In the genomic region with DNA sequence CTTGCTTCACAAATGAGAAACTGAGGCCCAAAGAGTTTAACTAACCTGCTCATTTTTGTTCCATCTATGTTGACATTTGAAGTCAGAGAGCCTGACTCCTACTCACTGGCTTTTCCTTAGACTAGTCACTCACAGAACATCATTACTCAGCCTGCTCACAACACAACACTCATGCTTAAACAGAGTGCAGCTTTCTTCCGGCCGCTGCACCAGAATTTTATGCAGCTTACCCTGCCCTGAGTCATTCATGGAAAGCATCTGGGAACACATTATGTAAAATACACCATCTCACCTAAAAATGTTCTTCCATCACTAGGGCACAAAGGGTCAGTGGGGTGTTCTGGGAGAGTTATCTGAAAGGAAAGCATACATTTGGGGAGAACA, we compare ENCODE assay signal across 9 cellular contexts.
DNase-seq lines count a peak whose midpoint lies in the region; ATAC-seq and TF ChIP-seq lines count a peak whose summit lies in the region.
"Had no signal": no experiment of that assay in that cellular context is flagged by ENCODE, and none has a peak within 500 bp of the region (broad histone marks: within the 10 kb centered on the region; RNA-seq: fewer than 3 reads in every experiment).

No MANE protein-coding gene starts in this region.

- H3K23ac ChIP-seq in mesenchymal stem cell (ENCODE audit: low read length in 2 of 2), result no peak overlapping the region

- H4K91ac ChIP-seq in mesenchymal stem cell (ENCODE audit: low read length), result no peak overlapping the region

- H3K36me3 ChIP-seq in SK-N-SH (replicated peaks in 1 of 2; ENCODE audit: control insufficient read depth in 1 of 2, insufficient read depth in 2 of 2, low read length in 1 of 2) (no peaks in the 10 kb centered on the region), mesenchymal stem cell (ENCODE audit: control insufficient read depth in 1 of 2, insufficient read depth in 2 of 2, low read depth in 1 of 2, low read length in 2 of 2) (no peaks in the 10 kb centered on the region)

- peak overlapping the region in 1 of 2 experiments; percentile 46 for H3K18ac ChIP-seq in mesenchymal stem cell (ENCODE audit: low read depth in 1 of 2, low read length in 2 of 2)

- H3K27me3 ChIP-seq in SK-N-SH (ENCODE audit: insufficient read depth), result no peaks in the 10 kb centered on the region
- no peaks in the 10 kb centered on the region for H3K27me3 ChIP-seq in mesenchymal stem cell (ENCODE audit: control insufficient read depth in 1 of 2, insufficient read depth in 1 of 2, low read length in 2 of 2)

- no peak for TF ChIP-seq CTCF in SK-N-SH (IDR thresholded peaks at IDR 0.05)

- POLR2A ChIA-PET in SK-N-SH (lab: Yijun Ruan, JAX), result no interaction called here

- CTCF ChIA-PET in SK-N-SH (lab: Yijun Ruan, JAX), result no interaction called here

- H3K4me1 Mint-ChIP-seq in activated T-cell treated with anti-CD3 and anti-CD28 coated beads, Interleukin-2, amount 50 U/mL, for 24 hours (ENCODE audit: low read depth), result peaks cover 2% of the 10 kb centered on the region

- H3K4me3 ChIP-seq in SK-N-SH (ENCODE audit: low read depth in 2 of 2, low read length in 1 of 2) (no peak overlapping the region), mesenchymal stem cell (ENCODE audit: insufficient read depth in 1 of 2, low read depth in 1 of 2, low read length in 2 of 2) (no peak overlapping the region)

- H3K79me1 ChIP-seq in mesenchymal stem cell (replicated peaks; ENCODE audit: low read length, poor library complexity, severe bottlenecking), result no peaks in the 10 kb centered on the region

- no peaks in the 10 kb centered on the region for H3K27me3 Mint-ChIP-seq in activated T-cell treated with anti-CD3 and anti-CD28 coated beads, Interleukin-2, amount 50 U/mL, for 24 hours
- H3K27me3 Mint-ChIP-seq: activated B cell treated with CpG ODN at 0.5 μM for 24 hours had no signal

- 0 out of 2 replicates have a peak overlapping the region, but pooled peaks have one; percentile 9 for H3K9ac ChIP-seq in SK-N-SH
- H3K9ac ChIP-seq in mesenchymal stem cell (ENCODE audit: low read length), result peak overlapping the region; percentile 66

- no peak overlapping the region for H3K4ac ChIP-seq in mesenchymal stem cell (ENCODE audit: low read depth in 1 of 2, low read length in 2 of 2)

- H3K4me2 ChIP-seq in SK-N-SH (peak overlapping the region; percentile 40; the same call in 1 of the 2 replicates), mesenchymal stem cell (ENCODE audit: low read length, poor library complexity, severe bottlenecking) (no peak overlapping the region)

- H3K4me3 Mint-ChIP-seq in activated T-cell treated with anti-CD3 and anti-CD28 coated beads, Interleukin-2, amount 50 U/mL, for 24 hours, result no peak overlapping the region

- no peaks in the 10 kb centered on the region for H4K20me1 ChIP-seq in SK-N-SH (ENCODE audit: insufficient read depth)

- no peak overlapping the region for H2BK15ac ChIP-seq in mesenchymal stem cell (ENCODE audit: low read depth, poor library complexity, severe bottlenecking)

- peak; percentile 76 for ATAC-seq in HG02642 (IDR thresholded peaks at IDR 0.05; ENCODE audit: poor library complexity, unreplicated experiment)

- TF ChIP-seq RAD21 in SK-N-SH (IDR thresholded peaks at IDR 0.05; ENCODE audit: low read length), result no peak

- H3K27ac ChIP-seq in SK-N-SH (ENCODE audit: low read depth in 2 of 2, low read length in 1 of 2) (peak overlapping the region in 1 of 2 experiments; percentile 87; a peak in 2 of 4 replicates), mesenchymal stem cell (ENCODE audit: low read length, poor library complexity, severe bottlenecking) (peak overlapping the region; percentile 23)

- H3K4me1 ChIP-seq in SK-N-SH (ENCODE audit: control insufficient read depth in 1 of 2, insufficient read depth in 2 of 2, low read depth in 1 of 2, low read length in 1 of 2) (peaks cover 10 to 24% of the 10 kb centered on the region in 2 experiments), mesenchymal stem cell (ENCODE audit: control insufficient read depth, insufficient read depth, low read depth, low read length) (no peaks in the 10 kb centered on the region)

- H2BK5ac ChIP-seq in mesenchymal stem cell (ENCODE audit: low read depth, low read length, poor library complexity, severe bottlenecking), result no peak overlapping the region

- H4K8ac ChIP-seq in mesenchymal stem cell (ENCODE audit: low read length), result no peak overlapping the region

- peaks cover 20% of the 10 kb centered on the region for H3F3A ChIP-seq in SK-N-SH (replicated peaks; ENCODE audit: insufficient read depth)

- TF ChIP-seq EP300 in SK-N-SH (IDR thresholded peaks at IDR 0.05; ENCODE audit: borderline replicate concordance in 1 of 2, low read depth in 1 of 2, low read length in 1 of 2), result peak in 1 of 2 experiments; percentile 90; a peak in 2 of 4 replicates

- no peak overlapping the region for H2BK120ac ChIP-seq in mesenchymal stem cell (ENCODE audit: low read depth, low read length)

- WGBS in SK-N-SH (ENCODE audit: low lambda C conversion rate), result 30% methylated on average over 2 of the region's 2 CpGs
- WGBS in mesenchymal stem cell, result 0% methylated on average over 2 of the region's 2 CpGs

- H3K79me2 ChIP-seq in SK-N-SH (ENCODE audit: insufficient read depth), result no peaks in the 10 kb centered on the region

- H3K36me3 Mint-ChIP-seq in activated T-cell treated with anti-CD3 and anti-CD28 coated beads, Interleukin-2, amount 50 U/mL, for 24 hours (ENCODE audit: low read depth), result no peaks in the 10 kb centered on the region

- no peak overlapping the region for H3K27ac Mint-ChIP-seq in activated T-cell treated with anti-CD3 and anti-CD28 coated beads, Interleukin-2, amount 50 U/mL, for 24 hours

- H2BK12ac ChIP-seq in mesenchymal stem cell (ENCODE audit: low read length in 2 of 2), result no peak overlapping the region

- H2AK5ac ChIP-seq in mesenchymal stem cell (ENCODE audit: low read length, severe bottlenecking), result no peak overlapping the region

- no peak overlapping the region for H3K14ac ChIP-seq in mesenchymal stem cell (ENCODE audit: low read length in 2 of 2)

- H3K9me3 ChIP-seq in SK-N-SH (no peaks in the 10 kb centered on the region), mesenchymal stem cell (ENCODE audit: control insufficient read depth, low read length) (no peaks in the 10 kb centered on the region)

- H3K9me2 ChIP-seq in SK-N-SH, result no peaks in the 10 kb centered on the region

- no peaks in the 10 kb centered on the region for H3K9me3 Mint-ChIP-seq in activated T-cell treated with anti-CD3 and anti-CD28 coated beads, Interleukin-2, amount 50 U/mL, for 24 hours
- H3K9me3 Mint-ChIP-seq: activated B cell treated with CpG ODN at 0.5 μM for 24 hours had no signal

- H2AFZ ChIP-seq in SK-N-SH (ENCODE audit: low read depth) (no peak overlapping the region), mesenchymal stem cell (ENCODE audit: low read depth, low read length) (no peak overlapping the region)

- DNase-seq in GM03348 (ENCODE audit: low spot score) (peak; percentile 57), SK-N-SH (no peak), mesenchymal stem cell (peak; percentile 90), NAMALWA (ENCODE audit: low spot score) (no peak), NCI-H1694 (lab: John Stamatoyannopoulos, UW) (no peak), Ammon's horn (ENCODE audit: low spot score) (no peak)
- no peak for DNase-seq in activated T-cell treated with anti-CD3 and anti-CD28 coated beads, Interleukin-2, amount 50 U/mL, for 24 hours
- DNase-seq: activated B cell treated with CpG ODN at 0.5 μM for 24 hours had no signal

TF ChIP-seq in SK-N-SH, 30 proteins besides CTCF, POLR2A, EP300 and RAD21 (continues in another document):
- peak; percentile 85 for TF ChIP-seq JUND (IDR thresholded peaks at IDR 0.05)
- TF ChIP-seq RCOR1 (IDR thresholded peaks at IDR 0.05; ENCODE audit: low read length), result no peak; the same call in 1 of the 2 replicates
- TF ChIP-seq FOXJ3 (CRISPR knock-in tag; IDR thresholded peaks at IDR 0.05), result no peak
- TF ChIP-seq GABPA (IDR thresholded peaks at IDR 0.05; ENCODE audit: low read depth), result no peak
- TF ChIP-seq, protein P1, sequence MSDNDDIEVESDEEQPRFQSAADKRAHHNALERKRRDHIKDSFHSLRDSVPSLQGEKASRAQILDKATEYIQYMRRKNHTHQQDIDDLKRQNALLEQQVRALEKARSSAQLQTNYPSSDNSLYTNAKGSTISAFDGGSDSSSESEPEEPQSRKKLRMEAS (IDR thresholded peaks at IDR 0.05; ENCODE audit: low read depth), result peak; percentile 76
- TF ChIP-seq, protein P2, sequence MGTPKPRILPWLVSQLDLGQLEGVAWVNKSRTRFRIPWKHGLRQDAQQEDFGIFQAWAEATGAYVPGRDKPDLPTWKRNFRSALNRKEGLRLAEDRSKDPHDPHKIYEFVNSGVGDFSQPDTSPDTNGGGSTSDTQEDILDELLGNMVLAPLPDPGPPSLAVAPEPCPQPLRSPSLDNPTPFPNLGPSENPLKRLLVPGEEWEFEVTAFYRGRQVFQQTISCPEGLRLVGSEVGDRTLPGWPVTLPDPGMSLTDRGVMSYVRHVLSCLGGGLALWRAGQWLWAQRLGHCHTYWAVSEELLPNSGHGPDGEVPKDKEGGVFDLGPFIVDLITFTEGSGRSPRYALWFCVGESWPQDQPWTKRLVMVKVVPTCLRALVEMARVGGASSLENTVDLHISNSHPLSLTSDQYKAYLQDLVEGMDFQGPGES (IDR thresholded peaks at IDR 0.05; ENCODE audit: low read depth, low read length), result no peak
- TF ChIP-seq, protein P3, sequence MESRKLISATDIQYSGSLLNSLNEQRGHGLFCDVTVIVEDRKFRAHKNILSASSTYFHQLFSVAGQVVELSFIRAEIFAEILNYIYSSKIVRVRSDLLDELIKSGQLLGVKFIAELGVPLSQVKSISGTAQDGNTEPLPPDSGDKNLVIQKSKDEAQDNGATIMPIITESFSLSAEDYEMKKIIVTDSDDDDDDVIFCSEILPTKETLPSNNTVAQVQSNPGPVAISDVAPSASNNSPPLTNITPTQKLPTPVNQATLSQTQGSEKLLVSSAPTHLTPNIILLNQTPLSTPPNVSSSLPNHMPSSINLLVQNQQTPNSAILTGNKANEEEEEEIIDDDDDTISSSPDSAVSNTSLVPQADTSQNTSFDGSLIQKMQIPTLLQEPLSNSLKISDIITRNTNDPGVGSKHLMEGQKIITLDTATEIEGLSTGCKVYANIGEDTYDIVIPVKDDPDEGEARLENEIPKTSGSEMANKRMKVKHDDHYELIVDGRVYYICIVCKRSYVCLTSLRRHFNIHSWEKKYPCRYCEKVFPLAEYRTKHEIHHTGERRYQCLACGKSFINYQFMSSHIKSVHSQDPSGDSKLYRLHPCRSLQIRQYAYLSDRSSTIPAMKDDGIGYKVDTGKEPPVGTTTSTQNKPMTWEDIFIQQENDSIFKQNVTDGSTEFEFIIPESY (IDR thresholded peaks at IDR 0.05; ENCODE audit: borderline replicate concordance, low read depth), result 0 out of 2 replicates have a peak, but pooled peaks have one; percentile 22
- TF ChIP-seq GATA2 (CRISPR knock-in tag; IDR thresholded peaks at IDR 0.05), result no peak
- peak; percentile 41; the same call in 1 of the 2 replicates for TF ChIP-seq FOXM1 (IDR thresholded peaks at IDR 0.05; ENCODE audit: low read depth)
- TF ChIP-seq YY1 (IDR thresholded peaks at IDR 0.05; ENCODE audit: low read depth), result 0 out of 2 replicates have a peak, but pooled peaks have one; percentile 22
- TF ChIP-seq MXI1 (IDR thresholded peaks at IDR 0.05; ENCODE audit: low read depth, low read length), result no peak
- TF ChIP-seq NRF1 (IDR thresholded peaks at IDR 0.05; ENCODE audit: low read depth, low read length), result no peak

Comparison
In these comparisons a context has a peak if more than half of its experiments do, and no peak if none do; other contexts are left out.
1. DNase-seq: peak in GM03348 (single experiment) and mesenchymal stem cell (single experiment); none in SK-N-SH (single experiment), NAMALWA (single experiment), activated T-cell treated with anti-CD3 and anti-CD28 coated beads, Interleukin-2, amount 50 U/mL, for 24 hours (single experiment), NCI-H1694 (single experiment) and Ammon's horn (single experiment).